ENCODE assay signal across 8 cellular contexts in genomic region chr11:62611705-62612365, GRCh38. TPM values are rescaled to one million over a fixed set of nuclear protein-coding genes. Genes with fewer than 3 reads are reported as not detected.
DNase-seq lines count a peak whose midpoint lies in the region; ATAC-seq and TF ChIP-seq lines count a peak whose summit lies in the region.

No MANE protein-coding gene starts in this region.

- peak overlapping the region; percentile 98 for H3K4me2 ChIP-seq in DND-41 (ENCODE audit: insufficient read depth, low read length)

- no peaks in the 10 kb centered on the region for H3K9me3 Mint-ChIP-seq in effector memory CD8-positive, alpha-beta T cell

- H3K79me2 ChIP-seq in DND-41 (ENCODE audit: insufficient read depth, low read length) = peaks cover 12% of the 10 kb centered on the region

- no peaks in the 10 kb centered on the region for H3K27me3 Mint-ChIP-seq in effector memory CD8-positive, alpha-beta T cell

- peak overlapping the region; percentile 86 for H3K27ac ChIP-seq in DND-41 (ENCODE audit: low read length)
- H3K27ac ChIP-seq in stomach smooth muscle (ENCODE audit: low read length) = peak overlapping the region; percentile 88

- peaks cover 38 to 53% of the 10 kb centered on the region in 2 donors for H3K4me1 Mint-ChIP-seq in effector memory CD8-positive, alpha-beta T cell (ENCODE audit: low read depth in 2 of 2)

- peak; percentile 44 for ATAC-seq in DND-41 (ENCODE audit: insufficient read depth, low read depth)
- ATAC-seq in GM21576 (IDR thresholded peaks at IDR 0.05; ENCODE audit: unreplicated experiment) = peak; percentile 10
- peak; percentile 55 for ATAC-seq in effector memory CD8-positive, alpha-beta T cell (replicated peaks)

- peak overlapping the region; percentile 88 to 93 for H3K4me3 Mint-ChIP-seq in effector memory CD8-positive, alpha-beta T cell

- TF ChIP-seq CTCF in DND-41 (IDR thresholded peaks at IDR 0.05; ENCODE audit: borderline replicate concordance, extremely low read depth, low read length, poor library complexity, severe bottlenecking) (peak; percentile 4), LNCaP clone FGC (IDR thresholded peaks at IDR 0.05; ENCODE audit: control insufficient read depth, extremely low read depth, insufficient read depth) (no peak)

- no peaks in the 10 kb centered on the region for H3K9me3 ChIP-seq in DND-41 (ENCODE audit: insufficient read depth, low read length, severe bottlenecking)
- H3K9me3 ChIP-seq in mononuclear cell (ENCODE audit: low read depth, low read length) = no peaks in the 10 kb centered on the region
- H3K9me3 ChIP-seq in stomach smooth muscle (ENCODE audit: control insufficient read depth in 2 of 2, low read length in 2 of 2) = no peaks in the 10 kb centered on the region

- H2AFZ ChIP-seq in DND-41 (ENCODE audit: low read depth, low read length) = peak overlapping the region; percentile 96

- peak overlapping the region; percentile 94 to 97 for H3K27ac Mint-ChIP-seq in effector memory CD8-positive, alpha-beta T cell

- H3K4me1 ChIP-seq in DND-41 (ENCODE audit: insufficient read depth, low read length) (peaks cover 21% of the 10 kb centered on the region), mononuclear cell (ENCODE audit: insufficient read depth, low read length) (peaks cover 32% of the 10 kb centered on the region), stomach smooth muscle (ENCODE audit: control insufficient read depth, insufficient read depth, low read length) (peaks cover 33% of the 10 kb centered on the region)

- H3K9ac ChIP-seq in DND-41 (ENCODE audit: low read depth, low read length) (peak overlapping the region; percentile 80), stomach smooth muscle (ENCODE audit: low read length in 2 of 2) (peak overlapping the region; percentile 86 to 93)

- peak; percentile 61 for DNase-seq in DND-41
- no peak for DNase-seq in LNCaP clone FGC (ENCODE audit: low read depth)
- DNase-seq in activated CD4-positive, CD25-positive, alpha-beta regulatory T cell treated with anti-CD3 and anti-CD28 coated beads, Interleukin-2, amount 50 U/mL, for 72 hours = peak; percentile 50
- DNase-seq in effector memory CD8-positive, alpha-beta T cell = peak in 1 of 3 experiments; percentile 55
- no peak for DNase-seq in kidney glomerular epithelial cell (lab: John Stamatoyannopoulos, UW)

- H4K20me1 ChIP-seq in DND-41 (ENCODE audit: insufficient read depth, low read length) = no peaks in the 10 kb centered on the region

- H3K36me3 Mint-ChIP-seq in effector memory CD8-positive, alpha-beta T cell (ENCODE audit: insufficient read depth) = peaks cover 33% of the 10 kb centered on the region

- H3K27me3 ChIP-seq in DND-41 (ENCODE audit: insufficient read depth, low read length, poor library complexity) = no peaks in the 10 kb centered on the region
- H3K27me3 ChIP-seq in mononuclear cell (ENCODE audit: insufficient read depth, low read length) = no peaks in the 10 kb centered on the region
- H3K27me3 ChIP-seq in stomach smooth muscle (ENCODE audit: control insufficient read depth in 1 of 2, insufficient read depth in 2 of 2, low read length in 2 of 2) = no peaks in the 10 kb centered on the region

- H3K4me3 ChIP-seq in DND-41 (ENCODE audit: low read depth in 1 of 2, low read length in 2 of 2) (peak overlapping the region; percentile 82 to 99), LNCaP clone FGC (ENCODE audit: low read depth, low read length) (peak overlapping the region; percentile 66), mononuclear cell (ENCODE audit: low read length) (peak overlapping the region; percentile 69), stomach smooth muscle (ENCODE audit: low read length in 2 of 2) (peak overlapping the region; percentile 84 to 87)

- H3K36me3 ChIP-seq in DND-41 (ENCODE audit: insufficient read depth, low read length) (peaks cover 30% of the 10 kb centered on the region), stomach smooth muscle (ENCODE audit: control insufficient read depth in 2 of 2, insufficient read depth in 2 of 2, low read length in 2 of 2) (peaks cover 11% of the 10 kb centered on the region in 2 donors)

RNA-seq across cellular contexts. Expression of gene EML3, which starts 0.7 kb away (rescaled TPM):
- 32.2 TPM for total RNA-seq in mononuclear cell

RNA-seq across cellular contexts. Expression of gene ROM1, which starts 1.2 kb away (rescaled TPM):
- total RNA-seq in mononuclear cell = 1.3 TPM

RNA-seq across cellular contexts. Expression of gene B3GAT3, which starts 10.0 kb away (rescaled TPM):
- 15.7 TPM for total RNA-seq in mononuclear cell

RNA-seq across cellular contexts. Expression of gene MTA2, which starts 10.2 kb away (rescaled TPM):
- total RNA-seq in mononuclear cell = 102 TPM

RNA-seq across cellular contexts. Expression of gene TUT1, which starts 20.5 kb away (rescaled TPM):
- 3.3 TPM for total RNA-seq in mononuclear cell

Comparison
In these comparisons a context has a peak if more than half of its experiments do, and no peak if none do; other contexts are left out.
1. DNase-seq: peak in DND-41 (single experiment) and activated CD4-positive, CD25-positive, alpha-beta regulatory T cell treated with anti-CD3 and anti-CD28 coated beads, Interleukin-2, amount 50 U/mL, for 72 hours (single experiment); none in LNCaP clone FGC (single experiment) and kidney glomerular epithelial cell (single experiment).
2. Peak in every context shown above with its lines, with median percentiles within 50 percentile points of each other: ATAC-seq and H3K4me3 ChIP-seq.